ENCODE assay signal across 21 cellular contexts in genomic region chr5:852431-853401, GRCh38. TPM values are rescaled to one million over a fixed set of nuclear protein-coding genes. Genes with fewer than 3 reads are reported as not detected.
DNase-seq lines count a peak whose midpoint lies in the region; ATAC-seq and TF ChIP-seq lines count a peak whose summit lies in the region.
"Had no signal": no experiment of that assay in that cellular context is flagged by ENCODE, and none has a peak within 500 bp of the region (broad histone marks: within the 10 kb centered on the region; RNA-seq: fewer than 3 reads in every experiment).

No MANE protein-coding gene starts in this region.

- H3K4me1 ChIP-seq in RWPE2 (ENCODE audit: insufficient read depth, poor library complexity, severe bottlenecking), result no peaks in the 10 kb centered on the region
- no peaks in the 10 kb centered on the region for H3K4me1 ChIP-seq in left lung

- H3K27me3 ChIP-seq in RWPE2 (ENCODE audit: insufficient read depth, poor library complexity, severe bottlenecking), result peaks cover 29% of the 10 kb centered on the region
- H3K27me3 ChIP-seq in left lung, result peaks cover 6 to 25% of the 10 kb centered on the region in 2 donors

- TF ChIP-seq CTCF in RWPE2 (IDR thresholded peaks at IDR 0.05; ENCODE audit: poor library complexity, severe bottlenecking) (no peak), left lung (IDR thresholded peaks at IDR 0.05) (no peak), osteocyte (IDR thresholded peaks at IDR 0.05) (no peak)

- ATAC-seq in Right ventricle myocardium inferior (no peak), left ventricle myocardium superior (no peak), RWPE2 (ENCODE audit: low read depth) (no peak), left lung (no peak), sciatic nerve (no peak), HG03045 (IDR thresholded peaks at IDR 0.05; ENCODE audit: unreplicated experiment) (no peak)
- ATAC-seq: HCT116 had no signal

- no peaks in the 10 kb centered on the region for H3K36me3 Mint-ChIP-seq in osteocyte (ENCODE audit: unreplicated experiment)
- H3K36me3 Mint-ChIP-seq: CD4-positive, alpha-beta memory T cell had no signal

- peaks cover 6% of the 10 kb centered on the region for H3K27me3 Mint-ChIP-seq in osteocyte (ENCODE audit: unreplicated experiment)

- H3K4me1 Mint-ChIP-seq in osteocyte (ENCODE audit: unreplicated experiment), result no peaks in the 10 kb centered on the region
- H3K4me1 Mint-ChIP-seq: B cell had no signal

- peak; percentile 50 for DNase-seq in Right ventricle myocardium inferior (ENCODE audit: missing footprints)
- DNase-seq in left ventricle myocardium superior, result no peak
- peak; percentile 70 for DNase-seq in RWPE2 (ENCODE audit: low spot score)
- peak; percentile 17 to 61 for DNase-seq in left lung
- DNase-seq in sciatic nerve (ENCODE audit: low spot score), result peak; percentile 37
- DNase-seq in NCI-H1092 (lab: John Stamatoyannopoulos, UW), result no peak
- no peak for DNase-seq in osteocyte (ENCODE audit: extremely low spot score, unreplicated experiment)
- DNase-seq: ACHN; CD4-positive, alpha-beta memory T cell; DND-41; GDM1; NCI-H1048; NCI-H2107; NCI-H345; NCI-H69; NK-92 treated with Interleukin-12 subunit alpha and Interleukin-12 subunit beta, amount 100 ng/mL, for 24 hours; OCI-M1 had no signal

- intact Hi-C loops in Right ventricle myocardium inferior (cut with DNase I), result no loop called here
- intact Hi-C loops in left ventricle myocardium superior (cut with micrococcal nuclease), result no loop called here
- intact Hi-C loops in left lung (cut with DNase I), result no loop called here
- intact Hi-C loops in sciatic nerve (cut with DNase I), result no loop called here

- no peaks in the 10 kb centered on the region for H3K9me3 Mint-ChIP-seq in osteocyte (ENCODE audit: unreplicated experiment)
- H3K9me3 Mint-ChIP-seq: CD4-positive, alpha-beta memory T cell had no signal

- H3K4me3 ChIP-seq in RWPE2 (ENCODE audit: severe bottlenecking), result no peak overlapping the region
- no peak overlapping the region for H3K4me3 ChIP-seq in left lung

- H3K27ac Mint-ChIP-seq in osteocyte (ENCODE audit: unreplicated experiment), result no peak overlapping the region
- H3K27ac Mint-ChIP-seq: B cell had no signal

- H3K9me3 ChIP-seq in RWPE2 (ENCODE audit: severe bottlenecking) (no peaks in the 10 kb centered on the region), left lung (no peaks in the 10 kb centered on the region)

- H3K27ac ChIP-seq in RWPE2 (ENCODE audit: poor library complexity, severe bottlenecking) (no peak overlapping the region), left lung (no peak overlapping the region)
- H3K27ac ChIP-seq: RWPE1 had no signal

- H3K4me3 Mint-ChIP-seq in osteocyte (ENCODE audit: unreplicated experiment), result no peak overlapping the region
- H3K4me3 Mint-ChIP-seq: B cell; CD4-positive, alpha-beta memory T cell had no signal

- H3K36me3 ChIP-seq in RWPE2 (ENCODE audit: low read depth) (no peaks in the 10 kb centered on the region), left lung (no peaks in the 10 kb centered on the region)

RNA-seq across cellular contexts. Expression of gene ZDHHC11, which starts 1.9 kb away (rescaled TPM):
- total RNA-seq in Right ventricle myocardium inferior, result 38.0 TPM
- total RNA-seq in left ventricle myocardium superior, result 40.1 TPM
- total RNA-seq in left lung, result 10 to 100 TPM; 14.6 to 34.9 TPM
- 4.9 TPM for total RNA-seq in sciatic nerve
- total RNA-seq in osteocyte, result 4.4 and 6.3 TPM in 2 replicates

RNA-seq across cellular contexts. Expression of gene BRD9, which starts 39.9 kb away (rescaled TPM):
- total RNA-seq in Right ventricle myocardium inferior (27.9 TPM), left ventricle myocardium superior (26.1 TPM), left lung (10 to 100 TPM; 37.9 to 40.8 TPM), sciatic nerve (38.5 TPM), osteocyte (38.2 and 39.4 TPM in 2 replicates)

RNA-seq across cellular contexts. Expression of gene TRIP13, which starts 40.0 kb away (rescaled TPM):
- total RNA-seq in Right ventricle myocardium inferior (0.38 TPM), left ventricle myocardium superior (0.32 TPM), left lung (1 to 10 TPM; 4.3 to 4.5 TPM), sciatic nerve (0.89 TPM), osteocyte (4.1 and 6.9 TPM in 2 replicates)

Comparison
In these comparisons a context has a peak if more than half of its experiments do, and no peak if none do; other contexts are left out.
1. DNase-seq: peak in Right ventricle myocardium inferior (single experiment), RWPE2 (single experiment), left lung (2 of 2) and sciatic nerve (single experiment); none in left ventricle myocardium superior (single experiment), NCI-H1092 (single experiment) and osteocyte (single experiment).